In genomic region chr3:168093790-168094189, GRCh38 we compare ENCODE assay signal across 1 cellular context.
TF ChIP-seq lines count a peak whose summit lies in the region.

No MANE protein-coding gene starts in this region.

TF ChIP-seq in GM23338, 12 proteins besides CTCF, POLR2A, EP300 and RAD21 (continued from another document):
- no peak for TF ChIP-seq ZNF462 (CRISPR knock-in tag; IDR thresholded peaks at IDR 0.05)
- no peak for TF ChIP-seq EZH2 (IDR thresholded peaks at IDR 0.05; ENCODE audit: low read depth, unreplicated experiment)
- TF ChIP-seq POLR2AphosphoS5 (IDR thresholded peaks at IDR 0.05; ENCODE audit: low read depth), result no peak
